In genomic region chr19:41641879-41642485, GRCh38 we compare ENCODE assay signal across 8 cellular contexts. TPM values are rescaled to one million over a fixed set of nuclear protein-coding genes. Genes with fewer than 3 reads are reported as not detected.
DNase-seq lines count a peak whose midpoint lies in the region; ATAC-seq, FAIRE-seq and TF ChIP-seq lines count a peak whose summit lies in the region.

No MANE protein-coding gene starts in this region.

- H3K9ac ChIP-seq in PC-3 (ENCODE audit: low read length), result no peak overlapping the region

- no peak overlapping the region for H3K27ac ChIP-seq in PC-3 (ENCODE audit: low read length)
- no peak overlapping the region for H3K27ac ChIP-seq in pancreas
- H3K27ac ChIP-seq in upper lobe of right lung, result no peak overlapping the region

- CTCF ChIA-PET in PC-3 (lab: Charles Lee), result interaction anchor here (0.6 to 1.1 kb wide), 3 partner anchors 12 to 191 kb away, joined by 3 to 6 read pairs (median 3); no protein-coding TSS in a partner anchor

- no peaks in the 10 kb centered on the region for H3K79me2 ChIP-seq in PC-3 (ENCODE audit: low read length)

- TF ChIP-seq CTCF in PC-3 (conservative IDR thresholded peaks at IDR 0.05; ENCODE audit: low read depth, low read length) (peak; percentile 86), foreskin fibroblast (IDR thresholded peaks at IDR 0.05; ENCODE audit: low read depth, low read length) (peak; percentile 85), pancreas (IDR thresholded peaks at IDR 0.05) (peak; percentile 76 to 85 (median 82)), upper lobe of right lung (IDR thresholded peaks at IDR 0.05) (peak; percentile 90)

- H3K4me2 ChIP-seq in PC-3 (ENCODE audit: low read length), result no peak overlapping the region

- no peaks in the 10 kb centered on the region for H3K4me1 ChIP-seq in PC-3 (ENCODE audit: insufficient read depth, low read length)
- H3K4me1 ChIP-seq in pancreas, result no peaks in the 10 kb centered on the region
- H3K4me1 ChIP-seq in upper lobe of right lung, result no peaks in the 10 kb centered on the region

- H3K36me3 ChIP-seq in PC-3 (ENCODE audit: low read depth, low read length) (no peaks in the 10 kb centered on the region), pancreas (no peaks in the 10 kb centered on the region), upper lobe of right lung (no peaks in the 10 kb centered on the region)

- H2AFZ ChIP-seq in PC-3 (ENCODE audit: low read length), result no peak overlapping the region

- 1 to 3% methylated on average over 6 of the region's 6 CpGs for WGBS in pancreas, 2 donors

- no peaks in the 10 kb centered on the region for H3K9me2 ChIP-seq in PC-3 (replicated peaks; ENCODE audit: low read length)

- POLR2A ChIA-PET in PC-3 (lab: Charles Lee; ENCODE audit: unreplicated experiment), result no interaction called here

- DNase-seq in COLO668 (lab: John Stamatoyannopoulos, UW; ENCODE audit: unreplicated experiment), result peak; percentile 61
- peak; percentile 80 for DNase-seq in HTR-8/SVneo (ENCODE audit: insufficient read length, low spot score)
- DNase-seq in PC-3, result peak; percentile 71
- peak; percentile 32 to 57 for DNase-seq in activated T-helper 1 cell treated with anti-CD3 and anti-CD28 coated beads, Interleukin-2, amount 50 U/mL, for 16 hours (ENCODE audit: low read depth in 1 of 2, low spot score in 1 of 2)
- DNase-seq in foreskin fibroblast, result peak; percentile 31 to 76
- DNase-seq in pancreas, result peak; percentile 41 to 75 (median 64)
- peak; percentile 63 for DNase-seq in upper lobe of right lung

- no TSS peak for BruUV-seq in PC-3 (replicated peaks; lab: Mats Ljungman, UMichigan)

- H3K4me3 ChIP-seq in PC-3 (ENCODE audit: low read length), result no peak overlapping the region
- no peak overlapping the region for H3K4me3 ChIP-seq in foreskin fibroblast (ENCODE audit: low read depth in 1 of 2, low read length in 2 of 2)
- H3K4me3 ChIP-seq in pancreas, result no peak overlapping the region
- no peak overlapping the region for H3K4me3 ChIP-seq in upper lobe of right lung

- no peaks in the 10 kb centered on the region for H4K20me1 ChIP-seq in PC-3 (ENCODE audit: low read length)

- H3K9me3 ChIP-seq in PC-3 (ENCODE audit: low read length) (no peaks in the 10 kb centered on the region), pancreas (no peaks in the 10 kb centered on the region), upper lobe of right lung (no peaks in the 10 kb centered on the region)

- no peaks in the 10 kb centered on the region for H3F3A ChIP-seq in PC-3 (ENCODE audit: low read length, unreplicated experiment)

- ATAC-seq in PC-3 (peak; percentile 85), pancreas (peak; percentile 77 to 98 (median 93)), upper lobe of right lung (peak; percentile 96), HG02840 (IDR thresholded peaks at IDR 0.05; ENCODE audit: low FRiP score, unreplicated experiment) (no peak)

- H3K27me3 ChIP-seq in PC-3 (ENCODE audit: low read length) (peaks cover 12% of the 10 kb centered on the region; the same call in 1 of the 2 replicates), pancreas (no peaks in the 10 kb centered on the region), upper lobe of right lung (peaks cover 6% of the 10 kb centered on the region)

- peak; percentile 72 for FAIRE-seq in HTR-8/SVneo (lab: Jason Lieb, UNC)
- FAIRE-seq in pancreas (lab: Jason Lieb, UNC), result peak; percentile 53

- intact Hi-C loops in PC-3 (cut with micrococcal nuclease), result loop anchor here (5.0 kb wide), 2 partner anchors 50 to 105 kb away; no protein-coding TSS in a partner anchor
- intact Hi-C loops in pancreas (cut with DNase I), result loop anchor here in 1 of 3 donors (5.0 kb wide), 1 partner anchor 105 kb away; no protein-coding TSS in a partner anchor
- intact Hi-C loops in upper lobe of right lung (cut with DNase I), result no loop called here

RNA-seq across cellular contexts. Expression of gene CEACAM4, which starts 15.1 kb away (rescaled TPM):
- not detected in 2 replicates for total RNA-seq in PC-3 (2014; rRNA removed)
- 1 to 10 TPM in 2 of 6 donors, under 1 TPM in 4; 0.46 to 1.1 (median 0.54) TPM for total RNA-seq in pancreas
- polyA plus RNA-seq in pancreas, result 1 to 10 TPM in 1 of 2 donors, under 1 TPM in 1; 0.30 to 1.1 TPM
- total RNA-seq in upper lobe of right lung, result 4.6 TPM

RNA-seq across cellular contexts. Expression of gene CEACAM7, which starts 46.1 kb away (rescaled TPM):
- not detected in 2 replicates for total RNA-seq in PC-3 (2014; rRNA removed)
- 1 to 10 TPM; 1.5 to 6.4 (median 2.6) TPM for total RNA-seq in pancreas
- 1 to 10 TPM; 1.2 to 3.8 TPM for polyA plus RNA-seq in pancreas
- total RNA-seq in upper lobe of right lung, result not detected
